ENCODE assay signal across 25 cellular contexts in the genomic region with DNA sequence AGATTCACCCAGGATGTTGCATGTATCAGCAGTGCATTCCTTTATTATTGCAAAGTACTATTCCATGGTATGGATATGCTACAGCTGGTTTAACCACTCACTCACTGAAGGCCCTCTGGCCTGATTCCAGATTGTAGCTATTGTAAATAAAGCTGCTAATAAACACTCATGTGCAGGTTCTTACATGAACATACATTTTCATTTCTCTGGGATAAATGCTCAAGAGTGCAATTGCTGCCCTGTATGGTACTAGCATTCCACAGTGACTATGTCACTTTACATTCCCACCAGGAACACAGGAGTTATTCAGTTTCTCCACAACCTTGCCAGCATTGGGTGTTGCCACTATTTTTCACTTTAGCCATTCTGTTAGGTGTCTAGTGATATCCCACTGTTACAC.
DNase-seq lines count a peak whose midpoint lies in the region; FAIRE-seq and TF ChIP-seq lines count a peak whose summit lies in the region.
"Had no signal": no experiment of that assay in that cellular context is flagged by ENCODE, and none has a peak within 500 bp of the region (broad histone marks: within the 10 kb centered on the region; RNA-seq: fewer than 3 reads in every experiment).

No MANE protein-coding gene starts in this region.

- no peak for TF ChIP-seq CTCF in AG10803 (conservative IDR thresholded peaks at IDR 0.05; ENCODE audit: low read length)
- TF ChIP-seq CTCF in epithelial cell of esophagus (IDR thresholded peaks at IDR 0.05; ENCODE audit: insufficient read depth, low read depth, low read length, missing control alignments) = no peak

- no peaks in the 10 kb centered on the region for H3K4me1 Mint-ChIP-seq in T-helper 2 cell treated with Interferon-gamma antibody and Interleukin-4, amounts not matched to agents 5 μg/mL and 100 μg/mL, for 36 hours (ENCODE audit: low read depth)
- H3K4me1 Mint-ChIP-seq: activated CD4-positive, alpha-beta T cell treated with anti-CD3 and anti-CD28 coated beads, Interleukin-2, amount 10 ng/mL, durations not matched to agents 7 days and 5 days; CD4-positive, CD25-positive, alpha-beta regulatory T cell; T-cell had no signal

- no peaks in the 10 kb centered on the region for H3K79me2 ChIP-seq in Karpas-422 (ENCODE audit: low read length)
- H3K79me2 ChIP-seq: hepatocyte had no signal

- H3K27ac Mint-ChIP-seq in T-helper 2 cell treated with Interferon-gamma antibody and Interleukin-4, amounts not matched to agents 5 μg/mL and 100 μg/mL, for 36 hours = no peak overlapping the region
- H3K27ac Mint-ChIP-seq: activated CD4-positive, alpha-beta T cell treated with anti-CD3 and anti-CD28 coated beads, Interleukin-2, amount 10 ng/mL, durations not matched to agents 7 days and 5 days; CD4-positive, CD25-positive, alpha-beta regulatory T cell; effector memory CD8-positive, alpha-beta T cell; T-cell had no signal

- H4K20me1 ChIP-seq in Karpas-422 (ENCODE audit: insufficient read depth, low read depth, low read length) = no peaks in the 10 kb centered on the region

- peak; percentile 28 for FAIRE-seq in HTR-8/SVneo (lab: Jason Lieb, UNC)
- FAIRE-seq: islet of Langerhans had no signal

- H3K9me2 ChIP-seq in Karpas-422 (replicated peaks; ENCODE audit: insufficient read depth, low read length) = no peaks in the 10 kb centered on the region

- no peaks in the 10 kb centered on the region for H3K27me3 Mint-ChIP-seq in T-helper 2 cell treated with Interferon-gamma antibody and Interleukin-4, amounts not matched to agents 5 μg/mL and 100 μg/mL, for 36 hours (ENCODE audit: low read depth)
- H3K27me3 Mint-ChIP-seq: activated CD4-positive, alpha-beta T cell treated with anti-CD3 and anti-CD28 coated beads, Interleukin-2, amount 10 ng/mL, durations not matched to agents 7 days and 5 days; CD4-positive, CD25-positive, alpha-beta regulatory T cell had no signal

- no peaks in the 10 kb centered on the region; the same call in 1 of the 2 replicates for H3K27me3 ChIP-seq in Karpas-422 (ENCODE audit: low read length)
- H3K27me3 ChIP-seq: hepatocyte, right atrium auricular region had no signal

- H3K4me3 ChIP-seq in AG10803 (ENCODE audit: low read length) = no peak overlapping the region
- no peak overlapping the region for H3K4me3 ChIP-seq in epithelial cell of esophagus (ENCODE audit: low read length)
- no peak overlapping the region for H3K4me3 ChIP-seq in Karpas-422 (ENCODE audit: low read length)
- H3K4me3 ChIP-seq: hepatocyte, right atrium auricular region had no signal

- H3K9ac ChIP-seq in Karpas-422 (ENCODE audit: low read length) = no peak overlapping the region

- no peak overlapping the region for H3K4me3 Mint-ChIP-seq in T-helper 2 cell treated with Interferon-gamma antibody and Interleukin-4, amounts not matched to agents 5 μg/mL and 100 μg/mL, for 36 hours
- H3K4me3 Mint-ChIP-seq: activated CD4-positive, alpha-beta T cell treated with anti-CD3 and anti-CD28 coated beads, Interleukin-2, amount 10 ng/mL, durations not matched to agents 7 days and 5 days; CD4-positive, CD25-positive, alpha-beta regulatory T cell; effector memory CD8-positive, alpha-beta T cell; T-cell had no signal

- no peaks in the 10 kb centered on the region for H3K9me3 Mint-ChIP-seq in T-helper 2 cell treated with Interferon-gamma antibody and Interleukin-4, amounts not matched to agents 5 μg/mL and 100 μg/mL, for 36 hours
- H3K9me3 Mint-ChIP-seq: activated CD4-positive, alpha-beta T cell treated with anti-CD3 and anti-CD28 coated beads, Interleukin-2, amount 10 ng/mL, durations not matched to agents 7 days and 5 days; CD4-positive, CD25-positive, alpha-beta regulatory T cell; T-cell had no signal

- H3K27ac ChIP-seq in Karpas-422 (ENCODE audit: low read length) = no peak overlapping the region
- H3K27ac ChIP-seq: hepatocyte, right atrium auricular region had no signal

- H3K4me1 ChIP-seq in Karpas-422 (ENCODE audit: low read length) = no peaks in the 10 kb centered on the region
- H3K4me1 ChIP-seq: right atrium auricular region had no signal

- H3K36me3 Mint-ChIP-seq in T-helper 2 cell treated with Interferon-gamma antibody and Interleukin-4, amounts not matched to agents 5 μg/mL and 100 μg/mL, for 36 hours (ENCODE audit: low read depth) = no peaks in the 10 kb centered on the region
- H3K36me3 Mint-ChIP-seq: CD4-positive, CD25-positive, alpha-beta regulatory T cell; T-cell had no signal

- DNase-seq in AG10803 (ENCODE audit: low read depth) (peak; percentile 26), HTR-8/SVneo (ENCODE audit: insufficient read length, low spot score) (no peak), RPMI7951 (ENCODE audit: low read depth) (peak; percentile 47), epithelial cell of esophagus (ENCODE audit: low read depth) (peak; percentile 99), Karpas-422 (no peak), NCI-H1694 treated with DMSO at 0.1 percent for 48 hours (lab: John Stamatoyannopoulos, UW) (no peak), HuH-7 (ENCODE audit: low spot score) (no peak)
- DNase-seq in T-helper 2 cell treated with Interferon-gamma antibody and Interleukin-4, amounts not matched to agents 5 μg/mL and 100 μg/mL, for 36 hours (ENCODE audit: low spot score) = no peak
- DNase-seq: activated CD4-positive, alpha-beta T cell treated with anti-CD3 and anti-CD28 coated beads, Interleukin-2, amount 10 ng/mL, durations not matched to agents 7 days and 5 days; activated CD8-positive, alpha-beta memory T cell treated with anti-CD3 and anti-CD28 coated beads, Interleukin-2, amount 50 U/mL, for 4 hours; activated effector memory CD4-positive, alpha-beta T cell treated with anti-CD3 and anti-CD28 coated beads, Interleukin-2, amount 50 U/mL, for 16 hours; CD4-positive, CD25-positive, alpha-beta regulatory T cell; cerebellar nuclear complex; DMS79 treated with DMSO at 0.1 percent for 48 hours; effector memory CD8-positive, alpha-beta T cell; Kasumi-1; NCI-H1436; NCI-H510A treated with DMSO at 0.1 percent for 48 hours; nucleus accumbens; SHP77 treated with DMSO at 0.1 percent for 48 hours; stimulated activated CD4-positive, alpha-beta T cell treated with anti-CD3 and anti-CD28 coated beads, Interleukin-15, amount 100 ng/mL, for 24 hours; T-cell had no signal

- no peak overlapping the region for H3K4me2 ChIP-seq in Karpas-422 (ENCODE audit: low read depth, low read length, poor library complexity, severe bottlenecking)
- H3K4me2 ChIP-seq: hepatocyte had no signal

- no peak overlapping the region for H2AFZ ChIP-seq in Karpas-422 (ENCODE audit: low read length)
- H2AFZ ChIP-seq: hepatocyte had no signal

- H3K9me3 ChIP-seq in Karpas-422 (ENCODE audit: low read length) = no peaks in the 10 kb centered on the region
- H3K9me3 ChIP-seq: right atrium auricular region had no signal

- H3K36me3 ChIP-seq in Karpas-422 (ENCODE audit: insufficient read depth, low read length) = no peaks in the 10 kb centered on the region
- H3K36me3 ChIP-seq: right atrium auricular region had no signal

Comparison
In these comparisons a context has a peak if more than half of its experiments do, and no peak if none do; other contexts are left out.
1. DNase-seq: peak in AG10803 (single experiment), RPMI7951 (single experiment) and epithelial cell of esophagus (single experiment); none in HTR-8/SVneo (single experiment), Karpas-422 (single experiment), T-helper 2 cell treated with Interferon-gamma antibody and Interleukin-4, amounts not matched to agents 5 μg/mL and 100 μg/mL, for 36 hours (single experiment), NCI-H1694 treated with DMSO at 0.1 percent for 48 hours (single experiment) and HuH-7 (single experiment).